ENCODE assay signal across 8 cellular contexts in genomic region chr12:58336581-58337242, GRCh38.
A peak's percentile ranks its signal among the peaks of the same experiment; 100 is the strongest.
DNase-seq lines count a peak whose midpoint lies in the region; ATAC-seq, FAIRE-seq and TF ChIP-seq lines count a peak whose summit lies in the region.
"Not testable (repeated sequence)": the region's sequence is repeated elsewhere in the genome, so short reads cannot be mapped to it uniquely, and the experiment has no call there.

No MANE protein-coding gene starts in this region.

- not testable (repeated sequence) for H3K9me3 Mint-ChIP-seq in naive B cell

- not testable (repeated sequence) for H3K4me3 ChIP-seq in AG10803 (ENCODE audit: low read length); GM23248; brain microvascular endothelial cell (ENCODE audit: low read depth, low read length); fibroblast of mammary gland (ENCODE audit: control insufficient read depth, low read depth, low read length); keratinocyte (ENCODE audit: control insufficient read depth in 2 of 3, extremely low read depth in 1 of 3, insufficient read depth in 2 of 3, low read depth in 1 of 3, low read length in 3 of 3)

- in situ Hi-C loops in GM23248 (cut with MboI); brain microvascular endothelial cell (cut with HindIII; ENCODE audit: low pct_ligation_motif_present, low sequenced_read_pairs): not testable (repeated sequence)

- dilution Hi-C loops in keratinocyte (cut with MboI; ENCODE audit: extremely low pct_ligation_motif_present, low sequenced_read_pairs) = loop anchor here (25.0 kb wide), 1 partner anchor 101 kb away; no protein-coding TSS in a partner anchor

- DNase-seq in AG10803 (ENCODE audit: low read depth) (peak; percentile 87), GM23248 (peak; percentile 93), NCI-H226 (peak; percentile 92), brain microvascular endothelial cell (peak; percentile 90), fibroblast of mammary gland (ENCODE audit: low read depth) (peak; percentile 96), smooth muscle cell of the brain vasculature (ENCODE audit: low read depth, low spot score) (peak; percentile 50)
- not testable (repeated sequence) for DNase-seq in keratinocyte (ENCODE audit: low read depth, low spot score); naive B cell

- peak overlapping the region in 4 of 6 donors; percentile 29 to 77 (median 44) for H3K27ac Mint-ChIP-seq in naive B cell

- H3K36me3 Mint-ChIP-seq in naive B cell = not testable (repeated sequence)

- H3K9ac ChIP-seq in GM23248; keratinocyte (ENCODE audit: control insufficient read depth, extremely low read depth, insufficient read depth, low read length): not testable (repeated sequence)

- H3K27ac ChIP-seq in GM23248 (peak overlapping the region; percentile 58), brain microvascular endothelial cell (peak overlapping the region; percentile 85)
- not testable (repeated sequence) for H3K27ac ChIP-seq in keratinocyte (ENCODE audit: control insufficient read depth, insufficient read depth, low read length)

- not testable (repeated sequence) for H3K9me1 ChIP-seq in keratinocyte (ENCODE audit: control insufficient read depth, extremely low read depth, insufficient read depth, low read length)

- WGBS in GM23248 (ENCODE audit: low coverage in 1 of 2, low lambda C conversion rate in 2 of 2, missing lambda C conversion rate in 2 of 2), 2 experiments = 13 to 14% methylated on average over 2 of the region's 5 CpGs

- not testable (repeated sequence) for ATAC-seq in naive B cell (ENCODE audit: low read depth in 2 of 2)

- not testable (repeated sequence) for H3K27me3 Mint-ChIP-seq in naive B cell

- not testable (repeated sequence) for H3F3A ChIP-seq in GM23248 (ENCODE audit: insufficient read depth)

- H4K20me1 ChIP-seq in GM23248 (ENCODE audit: insufficient read depth); keratinocyte (ENCODE audit: control insufficient read depth, extremely low read depth, insufficient read depth, low read length): not testable (repeated sequence)

- not testable (repeated sequence) for H3K27me3 ChIP-seq in GM23248 (replicated peaks; ENCODE audit: insufficient read depth); brain microvascular endothelial cell (replicated peaks); keratinocyte (ENCODE audit: control insufficient read depth, extremely low read depth, insufficient read depth, low read length)

- not testable (repeated sequence) for FAIRE-seq in keratinocyte (lab: Jason Lieb, UNC)

- not testable (repeated sequence) for H2AFZ ChIP-seq in GM23248
- peak overlapping the region; percentile 36 for H2AFZ ChIP-seq in keratinocyte (ENCODE audit: control insufficient read depth, low read length)

- H3K9me2 ChIP-seq in GM23248 (ENCODE audit: insufficient read depth) = not testable (repeated sequence)

- not testable (repeated sequence) for H3K4me1 ChIP-seq in GM23248 (ENCODE audit: insufficient read depth); keratinocyte (ENCODE audit: control insufficient read depth, extremely low read depth, insufficient read depth, low read length)

- TF ChIP-seq CTCF in AG10803 (conservative IDR thresholded peaks at IDR 0.05; ENCODE audit: low read length); brain microvascular endothelial cell (IDR thresholded peaks at IDR 0.05; ENCODE audit: low read depth, low read length, missing control alignments); fibroblast of mammary gland (conservative IDR thresholded peaks at IDR 0.05; ENCODE audit: control insufficient read depth, insufficient read depth, low read depth, low read length); keratinocyte (optimal IDR thresholded peaks at IDR 0.05 in 1 of 3, IDR thresholded peaks at IDR 0.05 in 1 of 3, conservative IDR thresholded peaks at IDR 0.05 in 1 of 3; ENCODE audit: extremely low read depth in 1 of 3, insufficient read depth in 2 of 3, low read length in 3 of 3): not testable (repeated sequence)

- H3K36me3 ChIP-seq in GM23248 (ENCODE audit: low read depth); brain microvascular endothelial cell (replicated peaks); keratinocyte (ENCODE audit: control insufficient read depth in 2 of 2, extremely low read depth in 1 of 2, insufficient read depth in 2 of 2, low read length in 2 of 2): not testable (repeated sequence)

- peaks cover 3 to 13% (median 5%) of the 10 kb centered on the region in 3 donors for H3K4me1 Mint-ChIP-seq in naive B cell

- H3K4me3 Mint-ChIP-seq in naive B cell = peak overlapping the region in 1 of 8 donors; percentile 8

- H3K4me2 ChIP-seq in GM23248 (ENCODE audit: unreplicated experiment) = peak overlapping the region; percentile 26
- H3K4me2 ChIP-seq in keratinocyte (ENCODE audit: control insufficient read depth, extremely low read depth, insufficient read depth, low read depth, low read length) = not testable (repeated sequence)

- H3K79me2 ChIP-seq in GM23248 (ENCODE audit: insufficient read depth); keratinocyte (ENCODE audit: control insufficient read depth, insufficient read depth, low read length): not testable (repeated sequence)

- H3K9me3 ChIP-seq in GM23248 (ENCODE audit: low read depth); keratinocyte (ENCODE audit: control insufficient read depth, low read depth, low read length): not testable (repeated sequence)
